ENCODE assay signal across 29 cellular contexts in genomic region chr6:131125431-131125830, GRCh38.
"Had no signal": no experiment of that assay in that cellular context is flagged by ENCODE, and none has a peak within 500 bp of the region (broad histone marks: within the 10 kb centered on the region; RNA-seq: fewer than 3 reads in every experiment).

No MANE protein-coding gene starts in this region.

- H3K36me3 ChIP-seq: gastroesophageal sphincter, heart left ventricle, pancreas, right atrium auricular region, stomach, suprapubic skin, transverse colon had no signal

- H3K4me1 Mint-ChIP-seq: nephron progenitor cell had no signal

- H3K4me1 ChIP-seq: body of pancreas, gastroesophageal sphincter, heart left ventricle, pancreas, psoas muscle, right atrium auricular region, stomach, transverse colon had no signal

- H3K9me3 ChIP-seq: body of pancreas, gastroesophageal sphincter, heart left ventricle, pancreas, psoas muscle, right atrium auricular region, stomach, suprapubic skin, transverse colon had no signal

- FAIRE-seq: pancreas, urothelium cell line had no signal

- H3K4me3 Mint-ChIP-seq: activated CD4-positive, alpha-beta memory T cell treated with anti-CD3 and anti-CD28 coated beads for 36 hours; activated T-helper 1 cell treated with anti-CD3 and anti-CD28 coated beads, Interleukin-12 subunit alpha, Interleukin-12 subunit beta, Interleukin-2, Interleukin-4 antibody, amounts not matched to agents 30 ng/mL and 10 ng/mL and 1 ng/mL, durations not matched to agents 14 hours and 24 hours and 36 hours; nephron progenitor cell; T-helper 1 cell treated with Interleukin-12 subunit alpha and Interleukin-12 subunit beta and Interleukin-4 antibody, amounts not matched to agents 30 μg/mL and 1 μg/mL, for 36 hours had no signal

- ATAC-seq: body of pancreas, esophagus mucosa, gastroesophageal sphincter, heart left ventricle, left colon, pancreas, psoas muscle had no signal

- H3K27ac ChIP-seq: body of pancreas, gastroesophageal sphincter, heart left ventricle, pancreas, psoas muscle, right atrium auricular region, stomach, suprapubic skin, transverse colon had no signal

- H3K4me3 ChIP-seq: body of pancreas, gastroesophageal sphincter, heart left ventricle, pancreas, psoas muscle, right atrium auricular region, stomach, suprapubic skin, transverse colon had no signal

- H3K27ac Mint-ChIP-seq: activated CD4-positive, alpha-beta memory T cell treated with anti-CD3 and anti-CD28 coated beads for 36 hours; activated T-helper 1 cell treated with anti-CD3 and anti-CD28 coated beads, Interleukin-12 subunit alpha, Interleukin-12 subunit beta, Interleukin-2, Interleukin-4 antibody, amounts not matched to agents 30 ng/mL and 10 ng/mL and 1 ng/mL, durations not matched to agents 14 hours and 24 hours and 36 hours; nephron progenitor cell; T-helper 1 cell treated with Interleukin-12 subunit alpha and Interleukin-12 subunit beta and Interleukin-4 antibody, amounts not matched to agents 30 μg/mL and 1 μg/mL, for 36 hours had no signal

- DNase-seq: activated CD4-positive, alpha-beta memory T cell treated with anti-CD3 and anti-CD28 coated beads for 36 hours; activated CD4-positive, alpha-beta T cell treated with anti-CD3 and anti-CD28 coated beads for 48 hours; activated CD4-positive, CD25-positive, alpha-beta regulatory T cell; activated gamma-delta T cell; activated naive CD4-positive, alpha-beta T cell treated with anti-CD3 and anti-CD28 coated beads, Interleukin-2, amount 50 U/mL, for 16 hours; activated T-cell treated with anti-CD3 and anti-CD28 coated beads for 4 hours; anterior cingulate cortex; body of pancreas; caudate nucleus; dermis blood vessel endothelial cell; effector CD8-positive, alpha-beta T cell; heart left ventricle; islet precursor cell; left colon; mesenchymal stem cell; nephron progenitor cell; pancreas; psoas muscle; stimulated activated CD4-positive, alpha-beta T cell treated with anti-CD3 and anti-CD28 coated beads, Interleukin-1b, Interleukin-23, amount 100 ng/mL, for 48 hours; stomach; T1000; transverse colon had no signal

- H3K9me3 Mint-ChIP-seq: activated CD4-positive, alpha-beta memory T cell treated with anti-CD3 and anti-CD28 coated beads for 36 hours; activated T-helper 1 cell treated with anti-CD3 and anti-CD28 coated beads, Interleukin-12 subunit alpha, Interleukin-12 subunit beta, Interleukin-2, Interleukin-4 antibody, amounts not matched to agents 30 ng/mL and 10 ng/mL and 1 ng/mL, durations not matched to agents 14 hours and 24 hours and 36 hours; nephron progenitor cell; T-helper 1 cell treated with Interleukin-12 subunit alpha and Interleukin-12 subunit beta and Interleukin-4 antibody, amounts not matched to agents 30 μg/mL and 1 μg/mL, for 36 hours had no signal

- H3K36me3 Mint-ChIP-seq: activated CD4-positive, alpha-beta memory T cell treated with anti-CD3 and anti-CD28 coated beads for 36 hours had no signal

- H3K27me3 ChIP-seq: body of pancreas, gastroesophageal sphincter, heart left ventricle, pancreas, right atrium auricular region, stomach, suprapubic skin, transverse colon had no signal
